ENCODE assay signal across 29 cellular contexts in genomic region chr2:141523199-141523598, GRCh38.
DNase-seq lines count a peak whose midpoint lies in the region; ATAC-seq and TF ChIP-seq lines count a peak whose summit lies in the region.
"Had no signal": no experiment of that assay in that cellular context is flagged by ENCODE, and none has a peak within 500 bp of the region (broad histone marks: within the 10 kb centered on the region; RNA-seq: fewer than 3 reads in every experiment).

No MANE protein-coding gene starts in this region.

- H3K36me3 ChIP-seq in GM06990 (ENCODE audit: control insufficient read depth, insufficient read depth, low read length), result no peaks in the 10 kb centered on the region
- H3K36me3 ChIP-seq: breast epithelium, colonic mucosa, left lung, transverse colon, WERI-Rb-1 had no signal

- no peak overlapping the region for H3K4me3 ChIP-seq in GM06990 (replicated peaks; ENCODE audit: low read depth, low read length)
- H3K4me3 ChIP-seq: breast epithelium, colonic mucosa, left lung, transverse colon had no signal

- intact Hi-C loops in cardiac septum (cut with DNase I), result no loop called here

- DNase-seq in GM06990 (ENCODE audit: extremely low read depth, insufficient read length) (peak; percentile 13), NCI-H774 (lab: John Stamatoyannopoulos, UW) (no peak), cardiac septum (ENCODE audit: low spot score) (no peak)
- DNase-seq in stimulated activated CD4-positive, alpha-beta T cell treated with anti-CD3 and anti-CD28 coated beads, Interleukin-2, amount 100 ng/mL, for 24 hours, result no peak
- DNase-seq: activated CD4-positive, alpha-beta T cell treated with anti-CD3 and anti-CD28 coated beads, Interleukin-2, amount 50 U/mL, for 1 hour; activated CD8-positive, alpha-beta memory T cell treated with anti-CD3 and anti-CD28 coated beads, Interleukin-2, amount 10 ng/mL, durations not matched to agents 7 days and 5 days; activated naive CD4-positive, alpha-beta T cell treated with anti-CD3 and anti-CD28 coated beads, Interleukin-2, amount 50 U/mL, for 16 hours; amygdala; CD8-positive, alpha-beta T cell; colonic mucosa; DMS 273 treated with DMSO at 0.1 percent for 48 hours; effector memory CD8-positive, alpha-beta T cell; foreskin keratinocyte; hypothalamus; left lung; MV-4-11; NCI-H510A; PC-3; Right ventricle myocardium superior; stimulated activated CD8-positive, alpha-beta memory T cell treated with anti-CD3 and anti-CD28 coated beads, Interleukin-4, amount 100 ng/mL, for 48 hours; T-helper 9 cell; transverse colon; WERI-Rb-1 had no signal

- H3K27me3 ChIP-seq in GM06990 (replicated peaks; ENCODE audit: control insufficient read depth, insufficient read depth, low read length), result no peaks in the 10 kb centered on the region
- H3K27me3 ChIP-seq: breast epithelium, colonic mucosa, foreskin keratinocyte, left lung, transverse colon had no signal

- peak; percentile 64 for ATAC-seq in GM19351 (IDR thresholded peaks at IDR 0.05; ENCODE audit: unreplicated experiment)
- peak; percentile 68 for ATAC-seq in HG02759 (IDR thresholded peaks at IDR 0.05; ENCODE audit: unreplicated experiment)
- peak; percentile 58 for ATAC-seq in HG03097 (IDR thresholded peaks at IDR 0.05; ENCODE audit: low FRiP score, unreplicated experiment)
- ATAC-seq in HG03520 (IDR thresholded peaks at IDR 0.05; ENCODE audit: unreplicated experiment), result no peak
- ATAC-seq: activated CD8-positive, alpha-beta memory T cell treated with anti-CD3 and anti-CD28 coated beads, Interleukin-2, amount 10 ng/mL, durations not matched to agents 7 days and 5 days; CD8-positive, alpha-beta T cell; effector memory CD8-positive, alpha-beta T cell; esophagus mucosa; foreskin keratinocyte; left lung; PC-3 had no signal

- no peak for TF ChIP-seq CTCF in GM06990 (IDR thresholded peaks at IDR 0.05; ENCODE audit: insufficient read depth, low read length, poor library complexity, severe bottlenecking)
